Comparison of ENCODE assay signal across 9 cellular contexts in genomic region chr2:203018181-203018580, GRCh38. TPM values are rescaled to one million over a fixed set of nuclear protein-coding genes. Genes with fewer than 3 reads are reported as not detected.
DNase-seq lines count a peak whose midpoint lies in the region; TF ChIP-seq lines count a peak whose summit lies in the region.
"Had no signal": no experiment of that assay in that cellular context is flagged by ENCODE, and none has a peak within 500 bp of the region (broad histone marks: within the 10 kb centered on the region; RNA-seq: fewer than 3 reads in every experiment).

No MANE protein-coding gene starts in this region.

- DNase-seq in chondrocyte (ENCODE audit: low spot score), result no peak
- DNase-seq in head of caudate nucleus, result no peak
- DNase-seq in stimulated activated naive CD4-positive, alpha-beta T cell (lab: John Stamatoyannopoulos, UW), result no peak
- DNase-seq in mucosa of gallbladder (ENCODE audit: low spot score), result no peak
- no peak for DNase-seq in NCI-H2171 (lab: John Stamatoyannopoulos, UW)

- H3K4me3 ChIP-seq in ACC112 (ENCODE audit: low read depth, low read length), result peak overlapping the region; percentile 93
- H3K4me3 ChIP-seq in HUES64 (ENCODE audit: low read length), result peak overlapping the region; percentile 12; the same call in 1 of the 2 replicates
- H3K4me3 ChIP-seq in muscle layer of duodenum (ENCODE audit: low read depth in 1 of 2, low read length in 2 of 2), result peak overlapping the region; percentile 49 to 58

- H3K9me3 ChIP-seq in HUES64 (ENCODE audit: insufficient read depth, low read depth, low read length) (no peaks in the 10 kb centered on the region), muscle layer of duodenum (ENCODE audit: control insufficient read depth in 1 of 2, low read length in 2 of 2) (no peaks in the 10 kb centered on the region)

- H3K9ac ChIP-seq in HUES64 (ENCODE audit: low read depth, low read length), result no peak overlapping the region

- 0 out of 2 replicates have a peak overlapping the region, but pooled peaks have one; percentile 0 for H3K27ac ChIP-seq in ACC112 (ENCODE audit: low read depth, low read length)
- H3K27ac ChIP-seq in HUES64 (ENCODE audit: low read depth, low read length), result no peak overlapping the region
- peak overlapping the region; percentile 86 for H3K27ac ChIP-seq in muscle layer of duodenum (ENCODE audit: low read length)

- peak overlapping the region; percentile 38 for H3K27ac Mint-ChIP-seq in chondrocyte (ENCODE audit: unreplicated experiment)
- H3K27ac Mint-ChIP-seq: memory B cell had no signal

- H3K36me3 ChIP-seq in ACC112 (ENCODE audit: insufficient read depth, low read length), result no peaks in the 10 kb centered on the region
- H3K36me3 ChIP-seq in HUES64 (ENCODE audit: insufficient read depth, low read length), result peaks cover 6% of the 10 kb centered on the region; the same call in 1 of the 2 replicates
- H3K36me3 ChIP-seq in muscle layer of duodenum (ENCODE audit: control insufficient read depth in 1 of 2, insufficient read depth in 2 of 2, low read length in 2 of 2), result peaks cover 0 to 3% of the 10 kb centered on the region in 2 donors

- H3K4me3 Mint-ChIP-seq in chondrocyte (ENCODE audit: unreplicated experiment), result peak overlapping the region; percentile 65
- H3K4me3 Mint-ChIP-seq: memory B cell had no signal

- H3K27me3 Mint-ChIP-seq in chondrocyte (ENCODE audit: low read depth), result no peaks in the 10 kb centered on the region
- H3K27me3 Mint-ChIP-seq: memory B cell had no signal

- intact Hi-C loops in head of caudate nucleus (cut with DNase I), result loop anchor here (10.0 kb wide), 1 partner anchor 217 kb away; the partner anchor contains the start of gene CYP20A1

- H3K4me1 Mint-ChIP-seq in chondrocyte (ENCODE audit: low read depth), result peaks cover 64% of the 10 kb centered on the region

- H3K79me2 ChIP-seq in ACC112 (ENCODE audit: control insufficient read depth, insufficient read depth, low read length, unreplicated experiment), result peaks cover 62% of the 10 kb centered on the region

- H3K4me1 ChIP-seq in ACC112 (ENCODE audit: control insufficient read depth, insufficient read depth, low read length, unreplicated experiment), result peaks cover 13% of the 10 kb centered on the region
- H3K4me1 ChIP-seq in HUES64 (ENCODE audit: insufficient read depth, low read length), result peaks cover 13% of the 10 kb centered on the region; the same call in 1 of the 2 replicates
- H3K4me1 ChIP-seq in muscle layer of duodenum (ENCODE audit: control insufficient read depth in 1 of 2, insufficient read depth in 2 of 2, low read length in 2 of 2), result peaks cover 12 to 33% of the 10 kb centered on the region in 2 donors

- H3K27me3 ChIP-seq in ACC112 (ENCODE audit: insufficient read depth, low read length) (no peaks in the 10 kb centered on the region), HUES64 (ENCODE audit: insufficient read depth, low read length) (no peaks in the 10 kb centered on the region), muscle layer of duodenum (ENCODE audit: low read depth, low read length) (no peaks in the 10 kb centered on the region)

- peaks cover 2% of the 10 kb centered on the region for H3K36me3 Mint-ChIP-seq in chondrocyte (ENCODE audit: low read depth)
- H3K36me3 Mint-ChIP-seq: memory B cell had no signal

- H3K9me3 Mint-ChIP-seq in chondrocyte (ENCODE audit: low read depth), result no peaks in the 10 kb centered on the region
- H3K9me3 Mint-ChIP-seq: memory B cell had no signal

- TF ChIP-seq CTCF in chondrocyte (IDR thresholded peaks at IDR 0.05), result no peak

- H2AFZ ChIP-seq in ACC112 (ENCODE audit: low read length, unreplicated experiment), result no peak overlapping the region

- 78% methylated on average over 1 of the region's 1 CpG for WGBS in HUES64

RNA-seq across cellular contexts. Expression of gene NBEAL1, which starts 3.5 kb away (rescaled TPM):
- polyA plus RNA-seq in HUES64 (2013, experiment 1 of 2), result 4.4 TPM
- polyA plus RNA-seq in HUES64 (2013, experiment 2 of 2), result 5.1 TPM
- 37.9 to 41.4 TPM (median 38.7 TPM) in 3 replicates for total RNA-seq in chondrocyte
- total RNA-seq in mucosa of gallbladder, result 56.3 TPM

Comparison
In these comparisons a context has a peak if more than half of its experiments do, and no peak if none do; other contexts are left out.
1. H3K4me3 ChIP-seq: peak in every context shown above with its lines; median percentile 93 in ACC112; 54 in muscle layer of duodenum; 12 in HUES64.